Comparison of ENCODE assay signal across 8 cellular contexts in the genomic region with DNA sequence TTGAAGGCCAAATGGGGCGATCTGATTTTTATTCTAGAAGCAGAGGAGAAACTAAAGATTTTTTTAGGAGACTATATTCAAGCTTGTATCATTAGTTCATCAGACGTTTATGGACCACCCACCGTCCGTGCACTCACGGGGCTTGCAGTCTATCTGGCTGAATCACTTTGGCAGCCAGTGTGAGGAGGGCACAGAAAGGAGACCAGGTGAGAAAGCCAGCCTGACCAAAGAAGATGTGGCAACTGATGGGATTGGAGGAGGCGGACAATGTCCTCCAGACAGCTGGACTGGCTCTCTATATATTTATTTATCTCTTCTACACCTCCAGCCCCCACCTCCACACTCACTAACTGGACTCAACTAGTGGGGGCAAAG. TPM values are rescaled to one million over a fixed set of nuclear protein-coding genes. Genes with fewer than 3 reads are reported as not detected.
A peak's percentile ranks its signal among the peaks of the same experiment; 100 is the strongest.
DNase-seq lines count a peak whose midpoint lies in the region; ATAC-seq and TF ChIP-seq lines count a peak whose summit lies in the region.

No MANE protein-coding gene starts in this region.

- intact Hi-C loops in PC-9 (cut with micrococcal nuclease; ENCODE audit: unreplicated experiment) (loop anchor here (5.0 kb wide), 1 partner anchor 431 kb away; no protein-coding TSS in a partner anchor), sciatic nerve (cut with DNase I) (loop anchor here (5.0 kb wide), 1 partner anchor 571 kb away; no protein-coding TSS in a partner anchor)

- no peaks in the 10 kb centered on the region for H3K9me2 ChIP-seq in PC-9 (ENCODE audit: insufficient read depth)

- CTCF ChIA-PET in PC-9 (lab: Charles Lee), result interaction anchor here (0.6 kb wide), 2 partner anchors 20 to 153 kb away, joined by 7 to 11 read pairs; no protein-coding TSS in a partner anchor

- no peak for TF ChIP-seq CTCF in GM12864 (IDR thresholded peaks at IDR 0.05; ENCODE audit: low read depth, low read length, missing control alignments)
- no peak for TF ChIP-seq CTCF in PC-9 (conservative IDR thresholded peaks at IDR 0.05)
- TF ChIP-seq CTCF in progenitor cell of endocrine pancreas (IDR thresholded peaks at IDR 0.05; ENCODE audit: unreplicated experiment), result no peak

- ATAC-seq in sciatic nerve (no peak), GM18505 (IDR thresholded peaks at IDR 0.05; ENCODE audit: unreplicated experiment) (no peak)

- H3K4me1 ChIP-seq in PC-9 (replicated peaks; ENCODE audit: insufficient read depth) (peaks cover 69% of the 10 kb centered on the region), esophagus (ENCODE audit: control insufficient read depth in 2 of 2, insufficient read depth in 2 of 2, low read length in 1 of 2) (peaks cover 9 to 22% of the 10 kb centered on the region in 2 donors)

- peak overlapping the region; percentile 74 for H2AFZ ChIP-seq in PC-9

- no TSS peak for BruUV-seq in PC-9 (replicated peaks; lab: Mats Ljungman, UMichigan)

- peak overlapping the region; percentile 95 for H3K27ac Mint-ChIP-seq in progenitor cell of endocrine pancreas

- H3K79me2 ChIP-seq in PC-9 (ENCODE audit: low read depth), result peaks cover 72% of the 10 kb centered on the region

- peak overlapping the region; percentile 92 for H3K4me2 ChIP-seq in PC-9

- H3K9me3 ChIP-seq in PC-9 (ENCODE audit: insufficient read depth, low read depth) (no peaks in the 10 kb centered on the region), esophagus (ENCODE audit: control insufficient read depth in 2 of 2, insufficient read depth in 1 of 2, low read depth in 1 of 2, low read length in 1 of 2) (no peaks in the 10 kb centered on the region)

- H3K9me3 Mint-ChIP-seq in progenitor cell of endocrine pancreas (ENCODE audit: low read depth), result no peaks in the 10 kb centered on the region

- H3K4me3 ChIP-seq in GM12864 (ENCODE audit: low read depth, low read length) (peak overlapping the region; percentile 66), PC-9 (peak overlapping the region; percentile 99), esophagus (ENCODE audit: low read depth in 1 of 2, low read length in 2 of 2) (peak overlapping the region; percentile 5 to 80)

- peak overlapping the region; percentile 73 for H3K4me3 Mint-ChIP-seq in progenitor cell of endocrine pancreas (ENCODE audit: low read depth)

- TF ChIP-seq POLR2A in GM18505 (IDR thresholded peaks at IDR 0.05; ENCODE audit: borderline replicate concordance, extremely low read depth, insufficient read depth, insufficient read length), result no peak

- H3F3A ChIP-seq in PC-9 (ENCODE audit: insufficient read depth, low read depth), result peaks cover 83% of the 10 kb centered on the region

- H3K27me3 ChIP-seq in PC-9 (ENCODE audit: insufficient read depth, low read depth) (no peaks in the 10 kb centered on the region), esophagus (ENCODE audit: control insufficient read depth in 1 of 2, insufficient read depth in 2 of 2, low read length in 2 of 2) (no peaks in the 10 kb centered on the region)

- 15 to 18% methylated on average over 6 of the region's 6 CpGs for WGBS in esophagus, 2 donors

- no peaks in the 10 kb centered on the region for H4K20me1 ChIP-seq in PC-9 (ENCODE audit: insufficient read depth)

- H3K36me3 ChIP-seq in PC-9 (ENCODE audit: low read depth) (peaks cover 14% of the 10 kb centered on the region), esophagus (ENCODE audit: control insufficient read depth in 2 of 2, insufficient read depth in 2 of 2, low read length in 1 of 2) (peaks cover 14 to 18% of the 10 kb centered on the region in 2 donors)

- H3K27me3 Mint-ChIP-seq in progenitor cell of endocrine pancreas, result no peaks in the 10 kb centered on the region

- DNase-seq in GM12864 (ENCODE audit: low read depth) (no peak), PC-9 (peak in 1 of 2 experiments; percentile 37), progenitor cell of endocrine pancreas (ENCODE audit: low spot score, unreplicated experiment) (no peak), sciatic nerve (ENCODE audit: low spot score) (no peak), NCI-H2227 treated with DMSO at 0.1 percent for 48 hours (lab: John Stamatoyannopoulos, UW) (no peak), AG08396 (ENCODE audit: low spot score) (no peak)

- peaks cover 11% of the 10 kb centered on the region for H3K36me3 Mint-ChIP-seq in progenitor cell of endocrine pancreas (ENCODE audit: insufficient read depth)

- H3K27ac ChIP-seq in PC-9 (peak overlapping the region; percentile 89), esophagus (ENCODE audit: low read depth in 2 of 2, low read length in 1 of 2) (peak overlapping the region; percentile 98 to 99)

- peaks cover 26% of the 10 kb centered on the region for H3K4me1 Mint-ChIP-seq in progenitor cell of endocrine pancreas (ENCODE audit: low read depth)

- POLR2A ChIA-PET in PC-9 (lab: Charles Lee; ENCODE audit: unreplicated experiment), result interaction anchor here (0.5 to 1.4 kb wide), 5 partner anchors 19 to 489 kb away, joined by 3 to 12 read pairs (median 4); no protein-coding TSS in a partner anchor

RNA-seq across cellular contexts. Expression of a gene that starts 0.8 kb away (rescaled TPM):
- 131 TPM in 2 replicates for total RNA-seq in PC-9 (2021)
- polyA plus RNA-seq in esophagus, result 100 to 1,000 TPM; 123 to 264 TPM
- 46.0 and 50.8 TPM in 2 replicates for total RNA-seq in progenitor cell of endocrine pancreas
- total RNA-seq in sciatic nerve, result 72.4 TPM

RNA-seq across cellular contexts. Expression of a gene that starts 9.9 kb away (rescaled TPM):
- 180 and 229 TPM in 2 replicates for total RNA-seq in PC-9 (2021)
- polyA plus RNA-seq in esophagus, result 10 to 100 TPM; 33.1 to 42.8 TPM
- total RNA-seq in progenitor cell of endocrine pancreas, result 49.4 and 50.9 TPM in 2 replicates
- total RNA-seq in sciatic nerve, result 1.9 TPM

RNA-seq across cellular contexts. Expression of a gene that starts 21.0 kb away (rescaled TPM):
- total RNA-seq in PC-9 (2021) (54.8 and 56.0 TPM in 2 replicates), progenitor cell of endocrine pancreas (30.2 and 30.4 TPM in 2 replicates), sciatic nerve (30.8 TPM)
- polyA plus RNA-seq in esophagus, result 10 to 100 TPM; 32.3 to 50.1 TPM

RNA-seq across cellular contexts. Expression of a gene that starts 21.1 kb away (rescaled TPM):
- total RNA-seq in PC-9 (2021) (71.6 and 76.1 TPM in 2 replicates), progenitor cell of endocrine pancreas (75.4 and 75.7 TPM in 2 replicates), sciatic nerve (86.6 TPM)
- 10 to 100 TPM in 1 of 2 donors, 1 to 10 TPM in 1; 9.8 to 39.3 TPM for polyA plus RNA-seq in esophagus

RNA-seq across cellular contexts. Expression of a gene that starts 31.0 kb away (rescaled TPM):
- total RNA-seq in PC-9 (2021) (0.76 and 1.6 TPM in 2 replicates), progenitor cell of endocrine pancreas (0.31 TPM in 1 of 2 replicates, not detected in the other), sciatic nerve (0.40 TPM)
- polyA plus RNA-seq in esophagus, result under 1 TPM in 1 of 2 donors, not detected in 1; 0.06 TPM

Comparison
In these comparisons a context has a peak if more than half of its experiments do, and no peak if none do; other contexts are left out.
1. H3K4me3 ChIP-seq: peak in every context shown above with its lines; median percentile 99 in PC-9; 66 in GM12864; 42 in esophagus.
2. RNA of a gene that starts 9.9 kb away (total RNA-seq): 180 to 229 TPM in PC-9 and 49.4 to 50.9 TPM in progenitor cell of endocrine pancreas; 1.9 TPM in sciatic nerve (single experiment); every median in the first group is over 10 times any median in the second.